16 cellular contexts compared by ENCODE assay signal in the genomic region with DNA sequence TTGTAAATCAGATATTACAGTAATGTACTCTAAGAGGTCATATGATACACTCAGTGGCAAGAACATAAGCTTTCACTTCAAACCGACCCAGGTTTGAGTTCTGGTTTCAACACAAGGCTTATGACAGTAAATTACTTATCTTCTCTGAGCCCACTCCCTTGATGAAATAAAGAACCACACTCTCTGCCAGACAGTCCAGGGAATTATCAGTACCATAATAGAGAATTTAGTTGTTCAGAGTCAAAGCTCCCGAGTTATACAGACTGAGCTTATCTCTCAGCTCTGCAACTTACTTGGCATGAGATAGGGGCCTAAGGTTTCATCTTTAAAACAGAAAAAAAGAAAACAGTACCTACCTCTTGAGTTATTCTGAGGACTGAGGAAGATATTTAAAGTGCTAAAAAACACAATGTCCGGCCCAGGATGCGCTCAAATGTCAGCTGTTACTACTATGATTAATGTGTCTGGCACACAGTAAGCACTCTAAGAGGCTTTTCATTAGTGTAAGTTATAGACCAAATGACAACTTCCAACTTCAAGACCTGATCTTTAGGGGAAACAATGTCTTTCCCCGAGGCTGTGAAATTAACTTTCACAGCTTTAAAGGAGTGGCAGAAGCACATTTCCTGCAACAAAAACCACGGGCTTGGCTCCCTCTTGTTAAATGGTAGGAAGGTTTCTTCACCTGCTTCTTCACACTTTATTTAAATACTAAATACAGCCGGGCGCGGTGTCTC. TPM values are rescaled to one million over a fixed set of nuclear protein-coding genes. Genes with fewer than 3 reads are reported as not detected.
A peak's percentile ranks its signal among the peaks of the same experiment; 100 is the strongest.
DNase-seq lines count a peak whose midpoint lies in the region; ATAC-seq and TF ChIP-seq lines count a peak whose summit lies in the region.
"Had no signal": no experiment of that assay in that cellular context is flagged by ENCODE, and none has a peak within 500 bp of the region (broad histone marks: within the 10 kb centered on the region; RNA-seq: fewer than 3 reads in every experiment).

No MANE protein-coding gene starts in this region.

- H3K27me3 ChIP-seq in foreskin keratinocyte = no peaks in the 10 kb centered on the region
- H3K27me3 ChIP-seq: SJCRH30, transverse colon had no signal

- peaks cover 62% of the 10 kb centered on the region for H3K4me1 Mint-ChIP-seq in activated CD4-positive, alpha-beta T cell treated with anti-CD3 and anti-CD28 coated beads for 36 hours
- H3K4me1 Mint-ChIP-seq in progenitor cell of endocrine pancreas (ENCODE audit: low read depth) = peaks cover 36% of the 10 kb centered on the region

- peak; percentile 39 for ATAC-seq in activated CD4-positive, alpha-beta T cell treated with anti-CD3 and anti-CD28 coated beads for 36 hours
- peak; percentile 38 for ATAC-seq in foreskin keratinocyte
- ATAC-seq in GM18517 (IDR thresholded peaks at IDR 0.05; ENCODE audit: unreplicated experiment) = no peak
- ATAC-seq: A549 had no signal

- CTCF ChIA-PET in activated CD4-positive, alpha-beta T cell treated with anti-CD3 and anti-CD28 coated beads for 36 hours (lab: Charles Lee) = no interaction called here

- no peak overlapping the region for H3K27ac Mint-ChIP-seq in activated CD4-positive, alpha-beta T cell treated with anti-CD3 and anti-CD28 coated beads for 36 hours
- H3K27ac Mint-ChIP-seq in progenitor cell of endocrine pancreas = peak overlapping the region; percentile 48

- H3K27me3 Mint-ChIP-seq in activated CD4-positive, alpha-beta T cell treated with anti-CD3 and anti-CD28 coated beads for 36 hours = no peaks in the 10 kb centered on the region
- no peaks in the 10 kb centered on the region for H3K27me3 Mint-ChIP-seq in progenitor cell of endocrine pancreas

- POLR2A ChIA-PET in activated CD4-positive, alpha-beta T cell treated with anti-CD3 and anti-CD28 coated beads for 36 hours (lab: Charles Lee) = interaction anchor here (0.6 kb wide), 1 partner anchor 1000 kb away, joined by 5 read pairs; no protein-coding TSS in a partner anchor

- intact Hi-C loops in activated CD4-positive, alpha-beta T cell treated with anti-CD3 and anti-CD28 coated beads for 36 hours (cut with DNase I, micrococcal nuclease) = no loop called here

- H3K27ac ChIP-seq in foreskin keratinocyte = no peak overlapping the region
- H3K27ac ChIP-seq: A549, SJCRH30 had no signal

- no peaks in the 10 kb centered on the region for H3K9me3 Mint-ChIP-seq in activated CD4-positive, alpha-beta T cell treated with anti-CD3 and anti-CD28 coated beads for 36 hours (ENCODE audit: low read depth)
- no peaks in the 10 kb centered on the region for H3K9me3 Mint-ChIP-seq in progenitor cell of endocrine pancreas (ENCODE audit: low read depth)

- no peak overlapping the region for H3K4me3 Mint-ChIP-seq in activated CD4-positive, alpha-beta T cell treated with anti-CD3 and anti-CD28 coated beads for 36 hours
- no peak overlapping the region for H3K4me3 Mint-ChIP-seq in progenitor cell of endocrine pancreas (ENCODE audit: low read depth)

- no peak for DNase-seq in activated CD4-positive, alpha-beta T cell treated with anti-CD3 and anti-CD28 coated beads for 36 hours
- DNase-seq in activated CD4-positive, alpha-beta T cell treated with anti-CD3 and anti-CD28 coated beads, Interleukin-2, amount 50 U/mL, for 48 hours = no peak
- DNase-seq in SK-N-DZ (ENCODE audit: low spot score) (peak; percentile 31), foreskin keratinocyte (peak in 1 of 2 donors; percentile 40), progenitor cell of endocrine pancreas (ENCODE audit: low spot score, unreplicated experiment) (no peak), D341Med (ENCODE audit: low spot score) (no peak)
- DNase-seq in stimulated activated naive CD4-positive, alpha-beta T cell treated with Interleukin-2 at 50 U/mL for 16 hours (lab: John Stamatoyannopoulos, UW) = no peak
- DNase-seq: DND-41; effector memory CD4-positive, alpha-beta T cell; hippocampal formation; mesenchymal stem cell; NCI-H1048; transverse colon had no signal

- peaks cover 8% of the 10 kb centered on the region for H3K36me3 Mint-ChIP-seq in activated CD4-positive, alpha-beta T cell treated with anti-CD3 and anti-CD28 coated beads for 36 hours (ENCODE audit: low read depth)
- H3K36me3 Mint-ChIP-seq in progenitor cell of endocrine pancreas (ENCODE audit: insufficient read depth) = peaks cover 16% of the 10 kb centered on the region

- TF ChIP-seq CTCF in foreskin keratinocyte (conservative IDR thresholded peaks at IDR 0.05) = no peak
- no peak for TF ChIP-seq CTCF in progenitor cell of endocrine pancreas (IDR thresholded peaks at IDR 0.05; ENCODE audit: unreplicated experiment)

- H3K4me1 ChIP-seq in foreskin keratinocyte = peaks cover 24% of the 10 kb centered on the region

RNA-seq across cellular contexts. Expression of a gene that starts 38.1 kb away (rescaled TPM):
- 10 to 100 TPM; 25.6 to 40.7 TPM for total RNA-seq in activated CD4-positive, alpha-beta T cell treated with anti-CD3 and anti-CD28 coated beads for 36 hours
- polyA plus RNA-seq in SK-N-DZ (2014; cell fraction: cytosol; rRNA removed) = 15.9 and 17.9 TPM in 2 replicates
- 10.5 and 12.6 TPM in 2 replicates for polyA plus RNA-seq in SK-N-DZ (2014; cell fraction: nucleus; rRNA removed)
- total RNA-seq in foreskin keratinocyte = 50.2 and 55.0 TPM in 2 replicates
- 27.3 and 27.5 TPM in 2 replicates for polyA plus RNA-seq in foreskin keratinocyte
- total RNA-seq in progenitor cell of endocrine pancreas = 87.6 and 99.1 TPM in 2 replicates
